Comparison of ENCODE assay signal across 8 cellular contexts in genomic region chrX:11756354-11757318, GRCh38. TPM values are rescaled to one million over a fixed set of nuclear protein-coding genes. Genes with fewer than 3 reads are reported as not detected.
A peak's percentile ranks its signal among the peaks of the same experiment; 100 is the strongest.
DNase-seq lines count a peak whose midpoint lies in the region; ATAC-seq and TF ChIP-seq lines count a peak whose summit lies in the region.

No MANE protein-coding gene starts in this region.

- H3K36me3 ChIP-seq in upper lobe of left lung: peaks cover 0 to 2% (median 0%) of the 10 kb centered on the region in 4 donors
- H3K36me3 ChIP-seq in adrenal gland (replicated peaks in 1 of 2): no peaks in the 10 kb centered on the region

- 61 to 69% methylated on average over 14 to 15 of the region's 15 CpGs for WGBS in upper lobe of left lung, 2 donors
- WGBS in adrenal gland, 4 donors: 61 to 65% (median 62%) methylated on average over 14 to 15 of the region's 15 CpGs

- H3K27me3 Mint-ChIP-seq in activated naive CD4-positive, alpha-beta T cell treated with anti-CD3 and anti-CD28 coated beads, Interleukin-2, amount 50 U/mL, for 24 hours: no peaks in the 10 kb centered on the region
- H3K27me3 Mint-ChIP-seq in activated CD4-positive, alpha-beta memory T cell treated with anti-CD3 and anti-CD28 coated beads for 36 hours: peaks cover 1% of the 10 kb centered on the region

- CTCF ChIA-PET in activated CD4-positive, alpha-beta memory T cell treated with anti-CD3 and anti-CD28 coated beads for 36 hours (lab: Charles Lee): interaction anchor here (1.7 to 2.4 kb wide), 3 partner anchors 10 to 31 kb away, joined by 7 to 10 read pairs (median 9); no protein-coding TSS in a partner anchor

- no peaks in the 10 kb centered on the region for H3K9me3 Mint-ChIP-seq in activated naive CD4-positive, alpha-beta T cell treated with anti-CD3 and anti-CD28 coated beads, Interleukin-2, amount 50 U/mL, for 24 hours
- H3K9me3 Mint-ChIP-seq in activated CD4-positive, alpha-beta memory T cell treated with anti-CD3 and anti-CD28 coated beads for 36 hours: no peaks in the 10 kb centered on the region

- peaks cover 9% of the 10 kb centered on the region for H3K36me3 Mint-ChIP-seq in activated naive CD4-positive, alpha-beta T cell treated with anti-CD3 and anti-CD28 coated beads, Interleukin-2, amount 50 U/mL, for 24 hours
- peaks cover 12% of the 10 kb centered on the region for H3K36me3 Mint-ChIP-seq in activated CD4-positive, alpha-beta memory T cell treated with anti-CD3 and anti-CD28 coated beads for 36 hours

- H3K4me3 ChIP-seq in upper lobe of left lung: peak overlapping the region in 3 of 4 donors; percentile 60 to 83 (median 75)
- no peak overlapping the region for H3K4me3 ChIP-seq in adrenal gland

- no peak for TF ChIP-seq EP300 in upper lobe of left lung (IDR thresholded peaks at IDR 0.05)

- peak overlapping the region; percentile 57 for H3K27ac Mint-ChIP-seq in activated naive CD4-positive, alpha-beta T cell treated with anti-CD3 and anti-CD28 coated beads, Interleukin-2, amount 50 U/mL, for 24 hours
- H3K27ac Mint-ChIP-seq in activated CD4-positive, alpha-beta memory T cell treated with anti-CD3 and anti-CD28 coated beads for 36 hours: no peak overlapping the region

- no peak for ATAC-seq in upper lobe of left lung (ENCODE audit: low FRiP score in 2 of 2)
- ATAC-seq in HG03045 (IDR thresholded peaks at IDR 0.05; ENCODE audit: unreplicated experiment): no peak

- intact Hi-C loops in activated CD4-positive, alpha-beta memory T cell treated with anti-CD3 and anti-CD28 coated beads for 36 hours (cut with micrococcal nuclease): no loop called here
- intact Hi-C loops in adrenal gland (cut with DNase I): no loop called here

- peak overlapping the region; percentile 72 for H3K4me3 Mint-ChIP-seq in activated naive CD4-positive, alpha-beta T cell treated with anti-CD3 and anti-CD28 coated beads, Interleukin-2, amount 50 U/mL, for 24 hours
- H3K4me3 Mint-ChIP-seq in activated CD4-positive, alpha-beta memory T cell treated with anti-CD3 and anti-CD28 coated beads for 36 hours: peak overlapping the region; percentile 52

- peaks cover 8% of the 10 kb centered on the region for H3K4me1 Mint-ChIP-seq in activated naive CD4-positive, alpha-beta T cell treated with anti-CD3 and anti-CD28 coated beads, Interleukin-2, amount 50 U/mL, for 24 hours
- peaks cover 9% of the 10 kb centered on the region for H3K4me1 Mint-ChIP-seq in activated CD4-positive, alpha-beta memory T cell treated with anti-CD3 and anti-CD28 coated beads for 36 hours (ENCODE audit: low read depth)

- DNase-seq in activated naive CD4-positive, alpha-beta T cell (lab: John Stamatoyannopoulos, UW): no peak
- DNase-seq in activated CD4-positive, alpha-beta memory T cell treated with anti-CD3 and anti-CD28 coated beads for 36 hours: no peak
- DNase-seq in upper lobe of left lung (no peak), adrenal gland (no peak)
- DNase-seq in stimulated activated CD4-positive, alpha-beta T cell treated with anti-CD3 and anti-CD28 coated beads, Interleukin-15, amount 100 ng/mL, for 24 hours: no peak

- peaks cover 0 to 6% (median 1%) of the 10 kb centered on the region in 4 donors for H3K4me1 ChIP-seq in upper lobe of left lung
- H3K4me1 ChIP-seq in adrenal gland (replicated peaks in 1 of 2): no peaks in the 10 kb centered on the region

- POLR2A ChIA-PET in activated CD4-positive, alpha-beta memory T cell treated with anti-CD3 and anti-CD28 coated beads for 36 hours (lab: Charles Lee): no interaction called here

- TF ChIP-seq CTCF in upper lobe of left lung (IDR thresholded peaks at IDR 0.05) (no peak), adrenal gland (IDR thresholded peaks at IDR 0.05) (no peak)

- H3K27me3 ChIP-seq in layer of hippocampus (ENCODE audit: control insufficient read depth, insufficient read depth, low read length) (no peaks in the 10 kb centered on the region), upper lobe of left lung (no peaks in the 10 kb centered on the region), adrenal gland (peaks cover 12% of the 10 kb centered on the region)

- H3K27ac ChIP-seq in layer of hippocampus (ENCODE audit: low read depth, low read length): peak overlapping the region; percentile 76
- H3K27ac ChIP-seq in upper lobe of left lung: peak overlapping the region; percentile 87 to 93 (median 91)
- H3K27ac ChIP-seq in adrenal gland: no peak overlapping the region

- H3K9me3 ChIP-seq in upper lobe of left lung (no peaks in the 10 kb centered on the region), adrenal gland (replicated peaks in 1 of 3) (no peaks in the 10 kb centered on the region)

- TF ChIP-seq POLR2A in upper lobe of left lung (IDR thresholded peaks at IDR 0.05) (no peak), adrenal gland (IDR thresholded peaks at IDR 0.05) (no peak)

RNA-seq across cellular contexts. Expression of gene MSL3, which starts 1.4 kb away (rescaled TPM):
- 10 to 100 TPM; 45.3 to 47.0 TPM for total RNA-seq in activated CD4-positive, alpha-beta memory T cell treated with anti-CD3 and anti-CD28 coated beads for 36 hours
- total RNA-seq in upper lobe of left lung: 10 to 100 TPM; 24.6 to 37.7 (median 31.3) TPM
- 10 to 100 TPM; 12.0 to 31.9 (median 18.7) TPM for total RNA-seq in adrenal gland
- 10 to 100 TPM; 20.0 to 43.7 (median 22.0) TPM for polyA plus RNA-seq in adrenal gland

Comparison
In these comparisons a context has a peak if more than half of its experiments do, and no peak if none do; other contexts are left out.
1. H3K27ac ChIP-seq: peak in layer of hippocampus (single experiment) and upper lobe of left lung (4 of 4); none in adrenal gland (0 of 5).
2. H3K4me3 ChIP-seq: peak in upper lobe of left lung (3 of 4); none in adrenal gland (0 of 4).